In the genomic region with DNA sequence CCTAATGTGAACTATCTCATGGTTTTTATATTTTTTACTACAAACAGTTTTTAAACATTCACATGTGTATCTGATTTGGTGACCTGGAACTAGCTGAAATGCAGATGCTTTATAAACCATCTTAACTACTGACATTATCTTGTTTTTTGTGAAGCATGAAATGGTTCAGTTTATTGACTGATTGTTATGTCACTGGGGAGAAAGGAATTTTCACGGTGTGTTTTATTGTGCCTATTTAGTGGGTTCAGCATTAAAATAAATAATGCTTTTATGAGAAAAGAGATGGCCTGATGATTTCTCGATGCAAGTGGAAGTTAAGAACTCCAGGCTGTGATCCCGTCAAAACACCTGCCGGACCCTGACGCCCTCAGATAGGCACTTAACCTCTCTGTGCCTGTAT, we compare ENCODE assay signal across 27 cellular contexts.
"Had no signal": no experiment of that assay in that cellular context is flagged by ENCODE, and none has a peak within 500 bp of the region (broad histone marks: within the 10 kb centered on the region; RNA-seq: fewer than 3 reads in every experiment).

No MANE protein-coding gene starts in this region.

- H3K36me3 ChIP-seq: left lung, lower lobe of right lung, pancreas, prostate gland, suprapubic skin, thoracic aorta, tibial artery, upper lobe of right lung had no signal

- H3K4me1 ChIP-seq: left lung, lower lobe of right lung, pancreas, prostate gland, upper lobe of right lung had no signal

- H3K4me3 ChIP-seq: left lung, lower lobe of right lung, pancreas, prostate gland, skin epidermis, suprapubic skin, thoracic aorta, tibial artery, upper lobe of right lung had no signal

- H3K36me3 Mint-ChIP-seq: natural killer cell had no signal

- FAIRE-seq: islet of Langerhans, urothelium cell line had no signal

- H3K27ac ChIP-seq: left lung, lower lobe of right lung, pancreas, prostate gland, skin epidermis, suprapubic skin, thoracic aorta, tibial artery, upper lobe of right lung had no signal

- H3K4me1 Mint-ChIP-seq: immature natural killer cell, naive B cell, natural killer cell had no signal

- H3K4me3 Mint-ChIP-seq: immature natural killer cell; naive B cell; natural killer cell; stimulated activated naive CD8-positive, alpha-beta T cell treated with anti-CD3 and anti-CD28 coated beads, Interleukin-15, Interleukin-2, amounts not matched to agents 100 ng/mL and 50 ng/mL, for 24 hours had no signal

- H3K9me3 ChIP-seq: lower lobe of right lung, pancreas, prostate gland, suprapubic skin, thoracic aorta, tibial artery, upper lobe of right lung had no signal

- H3K9me3 Mint-ChIP-seq: immature natural killer cell, natural killer cell had no signal

- H3K27ac Mint-ChIP-seq: immature natural killer cell; natural killer cell; stimulated activated naive CD8-positive, alpha-beta T cell treated with anti-CD3 and anti-CD28 coated beads, Interleukin-15, Interleukin-2, amounts not matched to agents 100 ng/mL and 50 ng/mL, for 24 hours had no signal

- H3K27me3 ChIP-seq: left lung, pancreas, suprapubic skin, tibial artery, upper lobe of right lung had no signal

- DNase-seq: hypothalamus; immature natural killer cell; kidney; left colon; left lung; lower lobe of right lung; naive B cell; natural killer cell; nucleus accumbens; pancreas; posterior cingulate gyrus; right cardiac atrium; stimulated activated CD4-positive, alpha-beta T cell treated with anti-CD3 and anti-CD28 coated beads, Interleukin-12 subunit alpha, Interleukin-12 subunit beta, amount 100 ng/mL, for 4 hours; stimulated activated CD4-positive, alpha-beta T cell treated with anti-CD3 and anti-CD28 coated beads, Interleukin-15, amount 100 ng/mL, for 24 hours; stimulated activated CD4-positive, alpha-beta T cell treated with anti-CD3 and anti-CD28 coated beads, Interleukin-2, amount 100 ng/mL, for 24 hours; stimulated activated CD4-positive, alpha-beta T cell treated with anti-CD3 and anti-CD28 coated beads, Interleukin-4, amount 100 ng/mL, for 1 hour; stimulated activated naive CD4-positive, alpha-beta T cell; tibial artery; trophoblast cell; upper lobe of right lung had no signal

- H3K27me3 Mint-ChIP-seq: naive B cell; stimulated activated naive CD8-positive, alpha-beta T cell treated with anti-CD3 and anti-CD28 coated beads, Interleukin-15, Interleukin-2, amounts not matched to agents 100 ng/mL and 50 ng/mL, for 24 hours had no signal
